Comparison of ENCODE assay signal across 7 cellular contexts in the genomic region with DNA sequence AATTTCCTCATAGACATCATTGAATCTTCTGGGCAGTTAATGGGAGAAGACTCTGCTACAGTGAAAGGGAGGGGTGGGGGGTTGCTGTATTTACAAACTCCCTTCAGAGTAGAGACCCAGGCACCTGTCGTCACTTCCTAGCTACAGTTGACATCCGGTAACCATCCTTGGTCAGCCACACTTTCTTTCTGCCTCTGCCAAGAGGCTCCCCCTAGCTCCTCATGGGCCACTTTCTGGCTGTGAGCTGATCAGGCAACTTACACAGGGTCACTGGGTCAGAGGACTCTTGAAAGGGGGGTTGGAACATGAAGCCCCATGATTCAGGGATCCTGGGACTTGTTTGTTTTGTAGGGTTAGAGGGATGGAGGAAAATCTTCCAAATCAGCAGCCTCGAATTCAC. TPM values are rescaled to one million over a fixed set of nuclear protein-coding genes. Genes with fewer than 3 reads are reported as not detected.
DNase-seq lines count a peak whose midpoint lies in the region; TF ChIP-seq lines count a peak whose summit lies in the region.

No MANE protein-coding gene starts in this region.

- H3K27me3 ChIP-seq in H7 (ENCODE audit: control insufficient read depth, insufficient read depth, low read length) (no peaks in the 10 kb centered on the region), dorsolateral prefrontal cortex (no peaks in the 10 kb centered on the region), prostate gland (replicated peaks; ENCODE audit: insufficient read depth) (no peaks in the 10 kb centered on the region)

- TF ChIP-seq CTCF in dorsolateral prefrontal cortex (IDR thresholded peaks at IDR 0.05 in 54 of 56, conservative IDR thresholded peaks at IDR 0.05 in 2 of 56; ENCODE audit: low read depth in 1 of 56, partially characterized antibody in 56 of 56) (no peak), prostate gland (IDR thresholded peaks at IDR 0.05) (no peak)

- intact Hi-C loops in dorsolateral prefrontal cortex (cut with DNase I) (loop anchor here in 1 of 2 donors (10.0 kb wide), 1 partner anchor 146 kb away; the partner anchor contains the start of gene LMTK2), prostate gland (cut with DNase I) (loop anchor here (5.0 kb wide), 1 partner anchor 37 kb away; no protein-coding TSS in a partner anchor)

- H3K4me3 ChIP-seq in H7 (ENCODE audit: insufficient read depth, low read depth, low read length), result no peak overlapping the region
- peak overlapping the region in 52 of 59 donors; percentile 71 to 100 (median 97) for H3K4me3 ChIP-seq in dorsolateral prefrontal cortex
- no peak overlapping the region for H3K4me3 ChIP-seq in prostate gland

- H3K36me3 ChIP-seq in H7 (replicated peaks; ENCODE audit: control insufficient read depth, insufficient read depth, low read length) (no peaks in the 10 kb centered on the region), prostate gland (no peaks in the 10 kb centered on the region)

- H3K36me3 Mint-ChIP-seq in T-helper 2 cell treated with Interferon-gamma antibody and Interleukin-4, amounts not matched to agents 5 μg/mL and 100 μg/mL, for 36 hours (ENCODE audit: low read depth), result peaks cover 27% of the 10 kb centered on the region

- H3K4me1 Mint-ChIP-seq in T-helper 2 cell treated with Interferon-gamma antibody and Interleukin-4, amounts not matched to agents 5 μg/mL and 100 μg/mL, for 36 hours (ENCODE audit: low read depth), result peaks cover 43% of the 10 kb centered on the region

- peak overlapping the region in 18 of 59 donors; percentile 1 to 85 (median 71) for H3K27ac ChIP-seq in dorsolateral prefrontal cortex
- peak overlapping the region; percentile 88 for H3K27ac ChIP-seq in prostate gland

- H3K4me3 Mint-ChIP-seq in T-helper 2 cell treated with Interferon-gamma antibody and Interleukin-4, amounts not matched to agents 5 μg/mL and 100 μg/mL, for 36 hours, result peak overlapping the region; percentile 97

- H3K9me3 ChIP-seq in prostate gland, result no peaks in the 10 kb centered on the region

- DNase-seq in H7, result peak; percentile 66
- DNase-seq in T-helper 2 cell treated with Interferon-gamma antibody and Interleukin-4, amounts not matched to agents 5 μg/mL and 100 μg/mL, for 36 hours (ENCODE audit: low spot score), result peak; percentile 48
- no peak for DNase-seq in dorsolateral prefrontal cortex
- no peak for DNase-seq in prostate gland (ENCODE audit: low spot score)
- no peak for DNase-seq in HuH-7.5 (ENCODE audit: low spot score)
- no peak for DNase-seq in retina
- DNase-seq in KG1 (lab: John Stamatoyannopoulos, UW), result no peak

- H3K4me1 ChIP-seq in prostate gland (replicated peaks), result peaks cover 11% of the 10 kb centered on the region

- no peaks in the 10 kb centered on the region for H3K27me3 Mint-ChIP-seq in T-helper 2 cell treated with Interferon-gamma antibody and Interleukin-4, amounts not matched to agents 5 μg/mL and 100 μg/mL, for 36 hours (ENCODE audit: low read depth)

- no peaks in the 10 kb centered on the region for H3K9me3 Mint-ChIP-seq in T-helper 2 cell treated with Interferon-gamma antibody and Interleukin-4, amounts not matched to agents 5 μg/mL and 100 μg/mL, for 36 hours

- TF ChIP-seq POLR2A in prostate gland (IDR thresholded peaks at IDR 0.05), result no peak

- peak overlapping the region; percentile 100 for H3K27ac Mint-ChIP-seq in T-helper 2 cell treated with Interferon-gamma antibody and Interleukin-4, amounts not matched to agents 5 μg/mL and 100 μg/mL, for 36 hours

- 37% methylated on average over 3 of the region's 3 CpGs for WGBS in prostate gland

RNA-seq across cellular contexts. Expression of gene TECPR1, which starts 1.2 kb away (rescaled TPM):
- 12.7 and 13.7 TPM in 2 replicates for total RNA-seq in H7 (2014; rRNA removed; shearing (Covaris generic))
- total RNA-seq in dorsolateral prefrontal cortex (100 to 1,000 TPM in 7 of 120 experiments, 10 to 100 TPM in 113; 51.1 to 113 (median 76.1) TPM), prostate gland (10 to 100 TPM; 31.4 to 62.7 TPM)

RNA-seq across cellular contexts. Expression of gene BRI3, which starts 30.7 kb away (rescaled TPM):
- total RNA-seq in H7 (2014; rRNA removed; shearing (Covaris generic)), result 32.8 and 41.7 TPM in 2 replicates
- total RNA-seq in dorsolateral prefrontal cortex, result 100 to 1,000 TPM in 11 of 120 experiments, 10 to 100 TPM in 109; 62.3 to 111 (median 85.4) TPM
- total RNA-seq in prostate gland, result 10 to 100 TPM; 68.5 to 85.4 TPM

RNA-seq across cellular contexts. Expression of gene BHLHA15, which starts 39.5 kb away (rescaled TPM):
- 0.90 and 2.8 TPM in 2 replicates for total RNA-seq in H7 (2014; rRNA removed; shearing (Covaris generic))
- total RNA-seq in dorsolateral prefrontal cortex, result 1 to 10 TPM in 72 of 120 experiments, under 1 TPM in 17, not detected in 31; 0.56 to 3.3 (median 1.4) TPM
- total RNA-seq in prostate gland, result 10 to 100 TPM; 24.6 to 90.9 TPM

Comparison
In these comparisons a context has a peak if more than half of its experiments do, and no peak if none do; other contexts are left out.
1. DNase-seq: peak in H7 (single experiment) and T-helper 2 cell treated with Interferon-gamma antibody and Interleukin-4, amounts not matched to agents 5 μg/mL and 100 μg/mL, for 36 hours (single experiment); none in dorsolateral prefrontal cortex (0 of 10), prostate gland (single experiment), HuH-7.5 (single experiment), retina (single experiment) and KG1 (single experiment).
2. H3K4me3 ChIP-seq: peak in dorsolateral prefrontal cortex (52 of 59); none in H7 (single experiment) and prostate gland (0 of 2).